8 cellular contexts compared by ENCODE assay signal in the genomic region with DNA sequence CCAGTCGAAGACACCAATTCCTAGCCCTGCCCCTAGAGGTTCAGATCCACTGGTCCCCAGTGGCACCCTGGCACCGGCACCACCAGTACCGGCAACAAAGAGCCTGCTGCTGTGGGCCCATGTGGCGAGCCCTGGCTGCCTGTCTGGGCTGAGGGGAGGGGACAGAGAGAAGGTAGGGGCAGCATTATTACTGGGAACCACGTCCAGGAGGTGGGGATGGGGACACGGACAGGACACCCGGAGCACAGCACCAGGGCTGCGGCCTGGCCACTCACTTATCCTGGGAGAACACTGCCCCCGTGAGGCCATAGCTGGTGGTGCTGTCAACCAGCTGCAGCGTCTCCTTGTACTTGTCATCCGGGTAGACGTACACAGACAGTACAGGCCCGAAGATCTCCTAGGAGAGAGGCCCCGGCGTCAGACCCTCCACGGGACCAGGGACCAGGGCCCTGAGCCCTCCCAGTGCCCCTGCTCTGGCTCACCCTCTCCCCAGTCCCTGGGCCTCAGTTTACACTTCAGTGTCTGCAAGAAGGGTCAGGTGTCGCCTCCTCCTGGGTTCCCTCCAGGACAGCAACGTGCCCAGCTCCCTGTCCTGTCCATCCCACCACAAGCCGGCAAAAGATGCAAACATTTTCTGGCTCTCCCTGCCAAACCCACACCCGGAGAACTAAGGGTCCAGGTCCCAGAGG. TPM values are rescaled to one million over a fixed set of nuclear protein-coding genes. Genes with fewer than 3 reads are reported as not detected.
DNase-seq lines count a peak whose midpoint lies in the region; ATAC-seq and TF ChIP-seq lines count a peak whose summit lies in the region.

No MANE protein-coding gene starts in this region.

- no peaks in the 10 kb centered on the region for H3K36me3 Mint-ChIP-seq in CD4-positive, alpha-beta memory T cell
- no peaks in the 10 kb centered on the region for H3K36me3 Mint-ChIP-seq in naive thymus-derived CD8-positive, alpha-beta T cell

- no peaks in the 10 kb centered on the region for H3K4me1 ChIP-seq in CD4-positive, alpha-beta memory T cell (ENCODE audit: insufficient read depth, low read length)
- peaks cover 0 to 23% (median 7%) of the 10 kb centered on the region in 3 donors for H3K4me1 ChIP-seq in esophagus squamous epithelium

- no peaks in the 10 kb centered on the region for H3K36me3 ChIP-seq in CD4-positive, alpha-beta memory T cell (ENCODE audit: insufficient read depth, low read length)
- peaks cover 0 to 64% (median 0%) of the 10 kb centered on the region in 3 donors for H3K36me3 ChIP-seq in esophagus squamous epithelium

- TF ChIP-seq POLR2A in esophagus squamous epithelium (IDR thresholded peaks at IDR 0.05) = no peak

- no peaks in the 10 kb centered on the region for H3K27me3 ChIP-seq in CD4-positive, alpha-beta memory T cell (ENCODE audit: insufficient read depth, low read length)
- no peaks in the 10 kb centered on the region for H3K27me3 ChIP-seq in esophagus squamous epithelium

- peak; percentile 47 to 71 (median 52) for DNase-seq in CD4-positive, alpha-beta memory T cell
- DNase-seq in HS-27A (ENCODE audit: low read depth) = peak; percentile 29
- DNase-seq in OCI-M1 (lab: John Stamatoyannopoulos, UW) = peak; percentile 86
- peak; percentile 70 for DNase-seq in activated T-cell treated with anti-CD3 and anti-CD28 coated beads for 48 hours (ENCODE audit: low read depth)
- peak; percentile 19 for DNase-seq in esophagus squamous epithelium (lab: John Stamatoyannopoulos, UW)
- peak; percentile 41 to 82 (median 54) for DNase-seq in naive thymus-derived CD8-positive, alpha-beta T cell
- peak; percentile 21 to 36 for DNase-seq in stimulated activated CD8-positive, alpha-beta memory T cell treated with anti-CD3 and anti-CD28 coated beads, Interleukin-7, amount 100 ng/mL, for 4 hours (ENCODE audit: low read depth in 2 of 2)

- POLR2A ChIA-PET in CD4-positive, alpha-beta memory T cell (lab: Charles Lee; ENCODE audit: partially characterized antibody) = no interaction called here
- POLR2A ChIA-PET in naive thymus-derived CD8-positive, alpha-beta T cell (lab: Charles Lee) = no interaction called here

- ATAC-seq in naive thymus-derived CD8-positive, alpha-beta T cell = peak; percentile 49 to 67
- ATAC-seq in HG02973 (IDR thresholded peaks at IDR 0.05; ENCODE audit: unreplicated experiment) = no peak

- 20 to 33% methylated on average over 1 to 8 of the region's 20 CpGs for WGBS in esophagus squamous epithelium, 2 donors

- no peaks in the 10 kb centered on the region for H3K9me3 Mint-ChIP-seq in CD4-positive, alpha-beta memory T cell
- H3K9me3 Mint-ChIP-seq in naive thymus-derived CD8-positive, alpha-beta T cell = no peaks in the 10 kb centered on the region

- H3K4me3 Mint-ChIP-seq in CD4-positive, alpha-beta memory T cell = no peak overlapping the region
- peak overlapping the region in 1 of 10 donors; percentile 20 for H3K4me3 Mint-ChIP-seq in naive thymus-derived CD8-positive, alpha-beta T cell

- H3K27me3 Mint-ChIP-seq in CD4-positive, alpha-beta memory T cell = no peaks in the 10 kb centered on the region
- no peaks in the 10 kb centered on the region for H3K27me3 Mint-ChIP-seq in naive thymus-derived CD8-positive, alpha-beta T cell

- H3K9me3 ChIP-seq in CD4-positive, alpha-beta memory T cell (ENCODE audit: control insufficient read depth in 1 of 2, low read length in 2 of 2) = no peaks in the 10 kb centered on the region
- no peaks in the 10 kb centered on the region for H3K9me3 ChIP-seq in esophagus squamous epithelium

- peak; percentile 60 to 84 (median 66) for TF ChIP-seq CTCF in esophagus squamous epithelium (IDR thresholded peaks at IDR 0.05)

- H3K27ac ChIP-seq in CD4-positive, alpha-beta memory T cell (ENCODE audit: low read depth, low read length) = no peak overlapping the region
- no peak overlapping the region for H3K27ac ChIP-seq in esophagus squamous epithelium

- no peaks in the 10 kb centered on the region for H3K4me1 Mint-ChIP-seq in CD4-positive, alpha-beta memory T cell
- no peaks in the 10 kb centered on the region for H3K4me1 Mint-ChIP-seq in naive thymus-derived CD8-positive, alpha-beta T cell

- intact Hi-C loops in CD4-positive, alpha-beta memory T cell (cut with micrococcal nuclease) = no loop called here
- intact Hi-C loops in esophagus squamous epithelium (cut with DNase I) = no loop called here

- H3K4me3 ChIP-seq in CD4-positive, alpha-beta memory T cell (ENCODE audit: low read length in 2 of 2) = no peak overlapping the region
- no peak overlapping the region for H3K4me3 ChIP-seq in esophagus squamous epithelium

- H3K27ac Mint-ChIP-seq in CD4-positive, alpha-beta memory T cell = no peak overlapping the region
- no peak overlapping the region for H3K27ac Mint-ChIP-seq in naive thymus-derived CD8-positive, alpha-beta T cell

- CTCF ChIA-PET in CD4-positive, alpha-beta memory T cell (lab: Charles Lee; ENCODE audit: partially characterized antibody) = interaction anchor here (0.6 to 3.1 kb wide), 9 partner anchors 9 to 282 kb away, joined by 3 to 19 read pairs (median 4); no protein-coding TSS in a partner anchor

RNA-seq across cellular contexts. Expression of a gene that starts 15.8 kb away (rescaled TPM):
- total RNA-seq in CD4-positive, alpha-beta memory T cell = not detected
- polyA plus RNA-seq in CD4-positive, alpha-beta memory T cell = not detected
- not detected for total RNA-seq in esophagus squamous epithelium
- not detected for total RNA-seq in naive thymus-derived CD8-positive, alpha-beta T cell
- polyA plus RNA-seq in naive thymus-derived CD8-positive, alpha-beta T cell = not detected

RNA-seq across cellular contexts. Expression of a gene that starts 27.1 kb away (rescaled TPM):
- total RNA-seq in CD4-positive, alpha-beta memory T cell = 1 to 10 TPM; 1.4 to 1.5 TPM
- 1 to 10 TPM; 1.1 to 1.6 TPM for polyA plus RNA-seq in CD4-positive, alpha-beta memory T cell
- total RNA-seq in esophagus squamous epithelium = 10 to 100 TPM; 36.7 to 59.1 (median 50.3) TPM
- 1 to 10 TPM; 1.6 to 2.5 TPM for total RNA-seq in naive thymus-derived CD8-positive, alpha-beta T cell
- 1 to 10 TPM in 1 of 3 donors, under 1 TPM in 2; 0.31 to 2.0 (median 0.39) TPM for polyA plus RNA-seq in naive thymus-derived CD8-positive, alpha-beta T cell

Comparison
In these comparisons a context has a peak if more than half of its experiments do, and no peak if none do; other contexts are left out.
1. DNase-seq: peak in every context shown above with its lines; median percentile 86 in OCI-M1; 70 in activated T-cell treated with anti-CD3 and anti-CD28 coated beads for 48 hours; 54 in naive thymus-derived CD8-positive, alpha-beta T cell; 52 in CD4-positive, alpha-beta memory T cell; 29 in HS-27A; 28 in stimulated activated CD8-positive, alpha-beta memory T cell treated with anti-CD3 and anti-CD28 coated beads, Interleukin-7, amount 100 ng/mL, for 4 hours; 19 in esophagus squamous epithelium.
2. RNA of a gene that starts 27.1 kb away (total RNA-seq): 36.7 to 59.1 TPM in esophagus squamous epithelium; 1.6 to 2.5 TPM in naive thymus-derived CD8-positive, alpha-beta T cell and 1.4 to 1.5 TPM in CD4-positive, alpha-beta memory T cell; every median in the first group is over 10 times any median in the second.